In genomic region chr17:538096-538973, GRCh38 we compare ENCODE assay signal across 1 cellular context.
A peak's percentile ranks its signal among the peaks of the same experiment; 100 is the strongest.
TF ChIP-seq lines count a peak whose summit lies in the region.

No MANE protein-coding gene starts in this region.

TF ChIP-seq in IMR-90, 13 proteins besides CTCF, POLR2A, EP300 and RAD21:
- no peak for TF ChIP-seq ELK1 (IDR thresholded peaks at IDR 0.05; ENCODE audit: borderline replicate concordance, low read depth, low read length)
- peak; percentile 35; the same call in 1 of the 2 replicates for TF ChIP-seq NFE2L2 (IDR thresholded peaks at IDR 0.05; ENCODE audit: low read depth, low read length)
- TF ChIP-seq RFX5 (IDR thresholded peaks at IDR 0.05; ENCODE audit: low read depth, low read length), result no peak
- no peak for TF ChIP-seq CHD1 (IDR thresholded peaks at IDR 0.05; ENCODE audit: low read depth, low read length)
- TF ChIP-seq FOS (IDR thresholded peaks at IDR 0.05; ENCODE audit: low read depth, low read length), result no peak
- no peak for TF ChIP-seq RCOR1 (IDR thresholded peaks at IDR 0.05; ENCODE audit: insufficient replicate concordance, low read length)
- peak; percentile 99 for TF ChIP-seq MAFK (IDR thresholded peaks at IDR 0.05; ENCODE audit: low read depth, low read length)
- no peak for TF ChIP-seq MAZ (IDR thresholded peaks at IDR 0.05; ENCODE audit: borderline replicate concordance, low read depth, low read length)
- no peak for TF ChIP-seq SMC3 (IDR thresholded peaks at IDR 0.05; ENCODE audit: low read depth, low read length)
- TF ChIP-seq CEBPB (IDR thresholded peaks at IDR 0.05; ENCODE audit: low read depth, low read length), result peak; percentile 59; the same call in 1 of the 2 replicates
- TF ChIP-seq MXI1 (IDR thresholded peaks at IDR 0.05; ENCODE audit: borderline replicate concordance, low read depth, low read length), result no peak
